ENCODE assay signal across 19 cellular contexts in genomic region chr6:136521430-136521829, GRCh38. TPM values are rescaled to one million over a fixed set of nuclear protein-coding genes. Genes with fewer than 3 reads are reported as not detected.
DNase-seq lines count a peak whose midpoint lies in the region; ATAC-seq and TF ChIP-seq lines count a peak whose summit lies in the region.
"Had no signal": no experiment of that assay in that cellular context is flagged by ENCODE, and none has a peak within 500 bp of the region (broad histone marks: within the 10 kb centered on the region; RNA-seq: fewer than 3 reads in every experiment).

No MANE protein-coding gene starts in this region.

- H3K9me3 ChIP-seq in IMR-90 (ENCODE audit: control insufficient read depth, insufficient read depth, low read length) = no peaks in the 10 kb centered on the region
- no peaks in the 10 kb centered on the region for H3K9me3 ChIP-seq in mucosa of descending colon
- H3K9me3 ChIP-seq: Peyer's patch had no signal

- CTCF ChIA-PET in IMR-90 (lab: Yijun Ruan, JAX) = no interaction called here

- no peaks in the 10 kb centered on the region for H3K36me3 Mint-ChIP-seq in mesothelial cell of epicardium
- no peaks in the 10 kb centered on the region for H3K36me3 Mint-ChIP-seq in stimulated activated naive B cell treated with anti-CD40 and anti-IgM and Interleukin-4, amounts not matched to agents 10 μg/mL and 1 μg/mL and 100 μg/mL, for 72 hours

- no peaks in the 10 kb centered on the region; the same call in 1 of the 2 replicates for H3K4me1 ChIP-seq in IMR-90 (ENCODE audit: control insufficient read depth, insufficient read depth, low read length)
- H3K4me1 ChIP-seq in mucosa of descending colon (ENCODE audit: low read depth) = peaks cover 5% of the 10 kb centered on the region

- H4K91ac ChIP-seq in IMR-90 (ENCODE audit: insufficient read depth, low read depth, low read length) = no peak overlapping the region

- no CpG with 5 or more reads among the region's 2 CpGs for WGBS in IMR-90 (ENCODE audit: extremely low coverage in 2 of 2, insufficient read length in 1 of 2), 2 experiments

- H2BK20ac ChIP-seq in IMR-90 (ENCODE audit: low read depth, low read length) = no peak overlapping the region

- H3K4ac ChIP-seq in IMR-90 (ENCODE audit: low read depth, low read length) = no peak overlapping the region

- H3K27ac Mint-ChIP-seq in mesothelial cell of epicardium = no peak overlapping the region
- no peak overlapping the region for H3K27ac Mint-ChIP-seq in stimulated activated naive B cell treated with anti-CD40 and anti-IgM and Interleukin-4, amounts not matched to agents 10 μg/mL and 1 μg/mL and 100 μg/mL, for 72 hours
- H3K27ac Mint-ChIP-seq: GM23338 had no signal

- no peak for DNase-seq in IMR-90
- DNase-seq in NOMO-1 treated with dmso at 0.1 percent for 144 hours (lab: John Stamatoyannopoulos, UW; ENCODE audit: unreplicated experiment) = peak; percentile 11
- DNase-seq in dorsolateral prefrontal cortex = no peak
- DNase-seq in mucosa of descending colon = no peak
- no peak for DNase-seq in mesothelial cell of epicardium (ENCODE audit: low spot score in 2 of 2, unreplicated experiment in 2 of 2)
- DNase-seq in stimulated activated naive B cell treated with anti-CD40 and anti-IgM and Interleukin-4, amounts not matched to agents 10 μg/mL and 1 μg/mL and 100 μg/mL, for 72 hours = no peak
- DNase-seq: DND-41, GDM1, NCI-H1105 treated with DMSO at 0.1 percent for 48 hours, NCI-H1694 treated with DMSO at 0.1 percent for 48 hours, NCI-H446, Peyer's patch, Right ventricle myocardium superior had no signal

- H3K23ac ChIP-seq in IMR-90 (ENCODE audit: low read depth, low read length) = no peak overlapping the region

- no peak overlapping the region for H3K4me3 Mint-ChIP-seq in mesothelial cell of epicardium
- no peak overlapping the region for H3K4me3 Mint-ChIP-seq in stimulated activated naive B cell treated with anti-CD40 and anti-IgM and Interleukin-4, amounts not matched to agents 10 μg/mL and 1 μg/mL and 100 μg/mL, for 72 hours
- H3K4me3 Mint-ChIP-seq: GM23338 had no signal

- no peak overlapping the region for H2AK5ac ChIP-seq in IMR-90 (ENCODE audit: low read depth, low read length)

- TF ChIP-seq POLR2A in IMR-90 (IDR thresholded peaks at IDR 0.05; ENCODE audit: low read depth, low read length) = no peak

- no peak overlapping the region for H2AFZ ChIP-seq in IMR-90 (replicated peaks; ENCODE audit: low read length, poor library complexity)
- H2AFZ ChIP-seq: GM23338 had no signal

- no peak overlapping the region for H2BK15ac ChIP-seq in IMR-90 (ENCODE audit: low read depth, low read length)

- H3K9me3 Mint-ChIP-seq in mesothelial cell of epicardium = no peaks in the 10 kb centered on the region
- H3K9me3 Mint-ChIP-seq in stimulated activated naive B cell treated with anti-CD40 and anti-IgM and Interleukin-4, amounts not matched to agents 10 μg/mL and 1 μg/mL and 100 μg/mL, for 72 hours = no peaks in the 10 kb centered on the region
- H3K9me3 Mint-ChIP-seq: GM23338 had no signal

- no peaks in the 10 kb centered on the region for H3K9me1 ChIP-seq in IMR-90 (ENCODE audit: insufficient read depth, low read length)

- H3K18ac ChIP-seq in IMR-90 (ENCODE audit: low read depth, low read length) = no peak overlapping the region

- H3K4me3 ChIP-seq in IMR-90 (ENCODE audit: insufficient read depth, low read depth, low read length) = no peak overlapping the region
- H3K4me3 ChIP-seq in dorsolateral prefrontal cortex = peak overlapping the region in 24 of 59 donors; percentile 2 to 81 (median 26)
- no peak overlapping the region for H3K4me3 ChIP-seq in mucosa of descending colon
- H3K4me3 ChIP-seq: GM23338, Peyer's patch, SK-N-MC had no signal

- H2AK9ac ChIP-seq in IMR-90 (replicated peaks; ENCODE audit: low read depth, low read length, poor library complexity) = no peak overlapping the region

- ATAC-seq in IMR-90 (ENCODE audit: low read depth) = no peak
- ATAC-seq in mucosa of descending colon = peak; percentile 56
- ATAC-seq in stimulated activated naive B cell treated with anti-CD40 and anti-IgM and Interleukin-4, amounts not matched to agents 10 μg/mL and 1 μg/mL and 100 μg/mL, for 72 hours (replicated peaks) = no peak
- ATAC-seq in HG02970 (IDR thresholded peaks at IDR 0.05; ENCODE audit: low FRiP score, unreplicated experiment) = no peak
- ATAC-seq: GM23338, HCT116 had no signal

- no peak overlapping the region for H3K4me2 ChIP-seq in IMR-90 (ENCODE audit: low read depth, low read length)
- H3K4me2 ChIP-seq: GM23338, KMS-11 had no signal

- H3K79me1 ChIP-seq in IMR-90 (ENCODE audit: low read depth in 1 of 2, low read length in 2 of 2) = no peaks in the 10 kb centered on the region

- H3K27ac ChIP-seq in IMR-90 (ENCODE audit: insufficient read depth, low read length) (no peak overlapping the region), dorsolateral prefrontal cortex (peak overlapping the region in 58 of 59 donors; percentile 39 to 99 (median 96))
- H3K27ac ChIP-seq: C4-2B, KMS-11, Peyer's patch, SK-N-MC had no signal

- TF ChIP-seq CTCF in IMR-90 (conservative IDR thresholded peaks at IDR 0.05; ENCODE audit: low read depth, low read length) (no peak), dorsolateral prefrontal cortex (IDR thresholded peaks at IDR 0.05 in 54 of 56, conservative IDR thresholded peaks at IDR 0.05 in 2 of 56; ENCODE audit: low read depth in 1 of 56, partially characterized antibody in 56 of 56) (no peak), mucosa of descending colon (IDR thresholded peaks at IDR 0.05) (no peak), mesothelial cell of epicardium (IDR thresholded peaks at IDR 0.05; ENCODE audit: unreplicated experiment) (no peak)

- dilution Hi-C loops in IMR-90 (cut with HindIII; ENCODE audit: low sequenced_read_pairs, unreplicated experiment) = no loop called here

- H3K14ac ChIP-seq in IMR-90 (replicated peaks; ENCODE audit: low read depth, low read length) = no peak overlapping the region

- H3K9ac ChIP-seq in IMR-90 (ENCODE audit: low read depth, low read length) = no peak overlapping the region
- H3K9ac ChIP-seq: KMS-11 had no signal

- no peak overlapping the region for H4K5ac ChIP-seq in IMR-90 (ENCODE audit: low read depth, low read length)

- intact Hi-C loops in IMR-90 (cut with micrococcal nuclease) = no loop called here
- intact Hi-C loops in dorsolateral prefrontal cortex (cut with DNase I) = loop anchor here (10.0 kb wide), 1 partner anchor 87 kb away; no protein-coding TSS in a partner anchor
- intact Hi-C loops in mucosa of descending colon (cut with DNase I, micrococcal nuclease) = no loop called here

- H3K4me1 Mint-ChIP-seq in mesothelial cell of epicardium = peaks cover 18% of the 10 kb centered on the region
- peaks cover 8 to 13% of the 10 kb centered on the region in 2 donors for H3K4me1 Mint-ChIP-seq in stimulated activated naive B cell treated with anti-CD40 and anti-IgM and Interleukin-4, amounts not matched to agents 10 μg/mL and 1 μg/mL and 100 μg/mL, for 72 hours

- TF ChIP-seq RAD21 in IMR-90 (IDR thresholded peaks at IDR 0.05; ENCODE audit: low read length) = no peak

- no peaks in the 10 kb centered on the region for H4K20me1 ChIP-seq in IMR-90 (ENCODE audit: insufficient read depth, low read length)

- no peak overlapping the region for H4K8ac ChIP-seq in IMR-90 (ENCODE audit: low read depth in 2 of 2, low read length in 2 of 2)

- peaks cover 16% of the 10 kb centered on the region for H3K27me3 ChIP-seq in IMR-90 (ENCODE audit: control insufficient read depth, insufficient read depth, low read length)
- H3K27me3 ChIP-seq in dorsolateral prefrontal cortex = no peaks in the 10 kb centered on the region
- H3K27me3 ChIP-seq: Peyer's patch had no signal

- no TSS peak for BruUV-seq in IMR-90 (replicated peaks; lab: Mats Ljungman, UMichigan)

- POLR2A ChIA-PET in IMR-90 (lab: Charles Lee; ENCODE audit: unreplicated experiment) = no interaction called here

- no peaks in the 10 kb centered on the region for H3K36me3 ChIP-seq in IMR-90 (ENCODE audit: control insufficient read depth, insufficient read depth, low read length)
- H3K36me3 ChIP-seq in mucosa of descending colon (ENCODE audit: low read depth) = no peaks in the 10 kb centered on the region
- H3K36me3 ChIP-seq: Peyer's patch had no signal

- no peak overlapping the region for H2BK5ac ChIP-seq in IMR-90 (ENCODE audit: low read depth, low read length, poor library complexity, severe bottlenecking)

- in situ Hi-C loops in IMR-90 (cut with MboI; ENCODE audit: low sequenced_read_pairs) = no loop called here

- H3K27me3 Mint-ChIP-seq in mesothelial cell of epicardium (ENCODE audit: low read depth) = no peaks in the 10 kb centered on the region
- peaks cover 10 to 12% of the 10 kb centered on the region in 2 donors for H3K27me3 Mint-ChIP-seq in stimulated activated naive B cell treated with anti-CD40 and anti-IgM and Interleukin-4, amounts not matched to agents 10 μg/mL and 1 μg/mL and 100 μg/mL, for 72 hours

- H3K56ac ChIP-seq in IMR-90 (ENCODE audit: extremely low read depth, insufficient read depth, low read length) = no peak overlapping the region

- no peak overlapping the region for H2BK120ac ChIP-seq in IMR-90 (ENCODE audit: low read depth, low read length)

TF ChIP-seq in IMR-90, 13 proteins besides CTCF, POLR2A, EP300 and RAD21:
- peak; percentile 36; the same call in 1 of the 2 replicates for TF ChIP-seq CEBPB (IDR thresholded peaks at IDR 0.05; ENCODE audit: low read depth, low read length)
- no peak for TF ChIP-seq MAZ (IDR thresholded peaks at IDR 0.05; ENCODE audit: borderline replicate concordance, low read depth, low read length)

RNA-seq across cellular contexts. Expression of gene MAP7, which starts 28.8 kb away (rescaled TPM):
- total RNA-seq in IMR-90 (2012; rRNA removed) (0.28 and 0.36 TPM in 2 replicates), dorsolateral prefrontal cortex (100 to 1,000 TPM in 67 of 120 experiments, 10 to 100 TPM in 53; 56.8 to 230 (median 104) TPM), mucosa of descending colon (10 to 100 TPM; 28.4 to 80.5 (median 68.6) TPM), mesothelial cell of epicardium (15.1 to 15.5 TPM (median 15.5 TPM) in 3 replicates)
- polyA plus RNA-seq in IMR-90 (2012; rRNA removed) = 0.19 TPM in 2 replicates
- 0.18 and 0.22 TPM in 2 replicates for polyA plus RNA-seq in IMR-90 (2012; cell fraction: cytosol; rRNA removed)
- polyA plus RNA-seq in IMR-90 (2012; cell fraction: nucleus; rRNA removed; ENCODE audit: low replicate concordance) = 0.24 and 0.40 TPM in 2 replicates

Comparison
In these comparisons a context has a peak if more than half of its experiments do, and no peak if none do; other contexts are left out.
1. RNA of gene MAP7, which starts 28.8 kb away (total RNA-seq): 56.8 to 230 TPM in dorsolateral prefrontal cortex, 28.4 to 80.5 TPM in mucosa of descending colon and 15.1 to 15.5 TPM in mesothelial cell of epicardium; 0.28 to 0.36 TPM in IMR-90; every median in the first group is over 10 times any median in the second.
2. intact Hi-C loops: an anchor here in dorsolateral prefrontal cortex (10.0 kb wide); none called in IMR-90 and mucosa of descending colon.